ENCODE assay signal across 1 cellular context in genomic region chr21:43359081-43359822, GRCh38.
TF ChIP-seq lines count a peak whose summit lies in the region.

No MANE protein-coding gene starts in this region.

TF ChIP-seq in K562, 482 proteins besides CTCF, POLR2A, EP300 and RAD21 (continued from another document):
- no peak for TF ChIP-seq CREB5 (CRISPR knock-in tag; IDR thresholded peaks at IDR 0.05)
